ENCODE assay signal across 36 cellular contexts in the genomic region with DNA sequence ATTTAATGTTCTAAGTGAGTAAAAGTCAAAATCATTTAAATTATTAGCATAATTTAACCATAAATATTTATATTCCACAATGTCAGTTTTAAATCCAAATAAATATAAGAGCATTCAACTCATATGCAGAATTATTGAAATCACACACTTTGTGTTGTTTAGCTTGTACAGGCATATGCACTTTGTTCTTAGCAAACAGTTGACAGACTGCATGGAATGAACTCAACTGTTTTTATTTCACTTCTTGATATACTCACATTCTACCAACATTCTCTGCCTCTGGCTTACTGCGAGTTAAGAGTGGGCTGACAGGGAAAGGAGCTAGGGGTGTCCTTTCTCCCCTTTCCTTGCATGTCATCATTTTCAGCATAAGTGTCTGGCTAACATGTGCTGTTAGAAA. TPM values are rescaled to one million over a fixed set of nuclear protein-coding genes. Genes with fewer than 3 reads are reported as not detected.
"Had no signal": no experiment of that assay in that cellular context is flagged by ENCODE, and none has a peak within 500 bp of the region (broad histone marks: within the 10 kb centered on the region; RNA-seq: fewer than 3 reads in every experiment).

No MANE protein-coding gene starts in this region.

- H3K4me3 ChIP-seq: MG63 had no signal

- H3K4me2 ChIP-seq: KMS-11 had no signal

- H3K9ac ChIP-seq: KMS-11 had no signal

- DNase-seq: Karpas-422, Kasumi-1, MG63, MM.1S, MV-4-11, NCI-H1048, NCI-H1092, NCI-H1092 treated with DMSO at 0.1 percent for 48 hours, NCI-H1105, NCI-H1105 treated with DMSO at 0.1 percent for 48 hours, NCI-H1417, NCI-H1417 treated with DMSO at 0.1 percent for 48 hours, NCI-H1436, NCI-H1436 treated with DMSO at 0.1 percent for 48 hours, NCI-H146, NCI-H1694, NCI-H1694 treated with DMSO at 0.1 percent for 48 hours, NCI-H187, NCI-H187 treated with DMSO at 0.1 percent for 48 hours, NCI-H1930, NCI-H2029, NCI-H2029 treated with DMSO at 0.1 percent for 48 hours, NCI-H2081, NCI-H2081 treated with DMSO at 0.1 percent for 48 hours, NCI-H2107, NCI-H2171, NCI-H2171 treated with DMSO at 0.1 percent for 48 hours, NCI-H2227 treated with DMSO at 0.1 percent for 48 hours, NCI-H226, NCI-H345, NCI-H446, NCI-H446 treated with DMSO at 0.1 percent for 48 hours, NCI-H510A, NCI-H510A treated with DMSO at 0.1 percent for 48 hours had no signal

- H3K9me3 ChIP-seq: MG63 had no signal

- H3K27me3 ChIP-seq: MG63 had no signal

- H3K27ac ChIP-seq: KMS-11 had no signal

- H3K36me3 ChIP-seq: MG63 had no signal

RNA-seq across cellular contexts. Expression of a gene that starts 7.6 kb away (rescaled TPM):
- total RNA-seq: NCI-H460 had no signal
